ENCODE assay signal across 7 cellular contexts in genomic region chr13:41694902-41695301, GRCh38.
DNase-seq lines count a peak whose midpoint lies in the region; ATAC-seq and TF ChIP-seq lines count a peak whose summit lies in the region.

No MANE protein-coding gene starts in this region.

- H3K36me3 ChIP-seq in endocrine pancreas (ENCODE audit: control insufficient read depth, insufficient read depth, low read length) (no peaks in the 10 kb centered on the region), ovary (no peaks in the 10 kb centered on the region)

- TF ChIP-seq POLR2A in ovary (IDR thresholded peaks at IDR 0.05), result no peak

- peaks cover 23% of the 10 kb centered on the region for H3K4me1 ChIP-seq in endocrine pancreas (ENCODE audit: control insufficient read depth, insufficient read depth, low read length)
- peaks cover 5% of the 10 kb centered on the region for H3K4me1 ChIP-seq in ovary (ENCODE audit: insufficient read depth)

- H3K27me3 ChIP-seq in endocrine pancreas (ENCODE audit: control insufficient read depth, insufficient read depth, low read length) (no peaks in the 10 kb centered on the region), ovary (no peaks in the 10 kb centered on the region)

- H3K9me3 ChIP-seq in endocrine pancreas (ENCODE audit: control insufficient read depth, low read length), result no peaks in the 10 kb centered on the region
- no peaks in the 10 kb centered on the region for H3K9me3 ChIP-seq in ovary

- TF ChIP-seq EP300 in ovary (IDR thresholded peaks at IDR 0.05), result no peak

- no peak for TF ChIP-seq CTCF in ovary (IDR thresholded peaks at IDR 0.05)

- peak; percentile 52 for ATAC-seq in GM21423 (IDR thresholded peaks at IDR 0.05; ENCODE audit: unreplicated experiment)

- peak overlapping the region in 1 of 2 donors; percentile 65 for H3K27ac ChIP-seq in ovary

- no peak overlapping the region for H3K9ac ChIP-seq in endocrine pancreas (ENCODE audit: control insufficient read depth, insufficient read depth, low read length)

- DNase-seq in MV-4-11 (lab: John Stamatoyannopoulos, UW), result peak; percentile 86
- DNase-seq in ovary, result peak; percentile 55 to 73 (median 68)
- no peak for DNase-seq in mesenteric fat pad (ENCODE audit: low spot score)
- no peak for DNase-seq in UCSD-AML1 (lab: John Stamatoyannopoulos, UW; ENCODE audit: unreplicated experiment)
- DNase-seq in inferior parietal cortex (ENCODE audit: extremely low spot score), result no peak

- intact Hi-C loops in ovary (cut with DNase I), result loop anchor here in 1 of 4 donors (10.0 kb wide), 1 partner anchor 350 kb away; the partner anchor contains the start of gene DGKH

- WGBS in ovary, 3 donors, result 0 to 4% (median 3%) methylated on average over 3 of the region's 3 CpGs

- H3K4me3 ChIP-seq in endocrine pancreas (ENCODE audit: control insufficient read depth, insufficient read depth, low read length) (peak overlapping the region; percentile 67), ovary (no peak overlapping the region)

Comparison
In these comparisons a context has a peak if more than half of its experiments do, and no peak if none do; other contexts are left out.
1. DNase-seq: peak in MV-4-11 (single experiment) and ovary (5 of 5); none in mesenteric fat pad (single experiment), UCSD-AML1 (single experiment) and inferior parietal cortex (single experiment).